In genomic region chrX:53481093-53481492, GRCh38 we compare ENCODE assay signal across 7 cellular contexts. TPM values are rescaled to one million over a fixed set of nuclear protein-coding genes. Genes with fewer than 3 reads are reported as not detected.
DNase-seq lines count a peak whose midpoint lies in the region; ATAC-seq, FAIRE-seq and TF ChIP-seq lines count a peak whose summit lies in the region.

No MANE protein-coding gene starts in this region.

- H3K4me1 Mint-ChIP-seq in Caco-2 (ENCODE audit: low read depth, unreplicated experiment): no peaks in the 10 kb centered on the region

- H3K36me3 Mint-ChIP-seq in Caco-2 (ENCODE audit: insufficient read depth, unreplicated experiment): no peaks in the 10 kb centered on the region

- H3K27me3 ChIP-seq in Caco-2 (replicated peaks; ENCODE audit: control insufficient read depth, insufficient read depth, low read length) (no peaks in the 10 kb centered on the region), SK-N-SH (ENCODE audit: insufficient read depth) (peaks cover 11% of the 10 kb centered on the region; the same call in 1 of the 2 replicates), foreskin keratinocyte (no peaks in the 10 kb centered on the region), gastrocnemius medialis (peaks cover 0 to 3% (median 0%) of the 10 kb centered on the region in 3 donors)

- H3K36me3 ChIP-seq in Caco-2 (ENCODE audit: control insufficient read depth, insufficient read depth, low read length) (no peaks in the 10 kb centered on the region), SK-N-SH (replicated peaks in 1 of 2; ENCODE audit: control insufficient read depth in 1 of 2, insufficient read depth in 2 of 2, low read length in 1 of 2) (no peaks in the 10 kb centered on the region), gastrocnemius medialis (no peaks in the 10 kb centered on the region)

- H3K9me2 ChIP-seq in SK-N-SH: no peaks in the 10 kb centered on the region

- no peak overlapping the region for H3K4me2 ChIP-seq in SK-N-SH

- TF ChIP-seq RAD21 in SK-N-SH (IDR thresholded peaks at IDR 0.05; ENCODE audit: low read length): no peak

- DNase-seq in Caco-2: peak; percentile 4 to 30
- DNase-seq in GM18507 (ENCODE audit: extremely low spot score, insufficient read length, low read depth): no peak
- DNase-seq in SK-N-SH: no peak
- DNase-seq in foreskin keratinocyte: peak in 1 of 2 donors; percentile 6
- no peak for DNase-seq in gastrocnemius medialis
- DNase-seq in mesenteric fat pad (ENCODE audit: low spot score): no peak
- no peak for DNase-seq in NCI-H1694 (lab: John Stamatoyannopoulos, UW)

- peak; percentile 50 for ATAC-seq in foreskin keratinocyte
- no peak for ATAC-seq in gastrocnemius medialis

- H3K4me3 ChIP-seq in Caco-2 (ENCODE audit: low read depth, low read length) (no peak overlapping the region), SK-N-SH (ENCODE audit: low read depth in 2 of 2, low read length in 1 of 2) (no peak overlapping the region), gastrocnemius medialis (no peak overlapping the region)

- no peak for TF ChIP-seq EP300 in SK-N-SH (IDR thresholded peaks at IDR 0.05; ENCODE audit: borderline replicate concordance in 1 of 2, low read depth in 1 of 2, low read length in 1 of 2)

- CTCF ChIA-PET in Caco-2 (lab: Charles Lee): interaction anchor here (0.6 to 1.7 kb wide), 3 partner anchors 166 to 1725 kb away, joined by 3 to 7 read pairs (median 5); no protein-coding TSS in a partner anchor
- CTCF ChIA-PET in SK-N-SH (lab: Yijun Ruan, JAX): interaction anchor here (0.6 to 8.1 kb wide), 24 partner anchors 9 to 285 kb away, joined by 3 to 180 read pairs (median 6); partner anchors contain the start of genes IQSEC2, RIBC1 and SMC1A

- peak; percentile 14 to 20 for TF ChIP-seq CTCF in Caco-2 (IDR thresholded peaks at IDR 0.05; ENCODE audit: insufficient read depth in 1 of 2, low read depth in 1 of 2, low read length in 1 of 2, severe bottlenecking in 1 of 2, unreplicated experiment in 1 of 2)
- peak; percentile 50 for TF ChIP-seq CTCF in SK-N-SH (IDR thresholded peaks at IDR 0.05)
- peak; percentile 56 for TF ChIP-seq CTCF in foreskin keratinocyte (conservative IDR thresholded peaks at IDR 0.05)
- TF ChIP-seq CTCF in gastrocnemius medialis (IDR thresholded peaks at IDR 0.05 in 4 of 5, conservative IDR thresholded peaks at IDR 0.05 in 1 of 5): peak in 1 of 5 experiments; percentile 17

- intact Hi-C loops in Caco-2 (cut with micrococcal nuclease; ENCODE audit: unreplicated experiment): loop anchor here (5.0 kb wide), 1 partner anchor 169 kb away; no protein-coding TSS in a partner anchor
- intact Hi-C loops in gastrocnemius medialis (cut with DNase I; ENCODE audit: low total_unique reads): no loop called here

- H3F3A ChIP-seq in SK-N-SH (replicated peaks; ENCODE audit: insufficient read depth): no peaks in the 10 kb centered on the region

- no peak overlapping the region for H3K4me3 Mint-ChIP-seq in Caco-2 (ENCODE audit: unreplicated experiment)

- no peaks in the 10 kb centered on the region for H3K9me3 Mint-ChIP-seq in Caco-2 (ENCODE audit: unreplicated experiment)

- no peak overlapping the region for H3K27ac ChIP-seq in SK-N-SH (ENCODE audit: low read depth in 2 of 2, low read length in 1 of 2)
- H3K27ac ChIP-seq in foreskin keratinocyte: no peak overlapping the region
- H3K27ac ChIP-seq in gastrocnemius medialis: no peak overlapping the region

- no peaks in the 10 kb centered on the region for H3K79me2 ChIP-seq in SK-N-SH (ENCODE audit: insufficient read depth)

- H3K27ac Mint-ChIP-seq in Caco-2 (ENCODE audit: unreplicated experiment): no peak overlapping the region

- 36% methylated on average over 4 of the region's 5 CpGs for WGBS in SK-N-SH (ENCODE audit: low lambda C conversion rate)

- POLR2A ChIA-PET in Caco-2 (lab: Charles Lee): no interaction called here
- POLR2A ChIA-PET in SK-N-SH (lab: Yijun Ruan, JAX): no interaction called here

- no peaks in the 10 kb centered on the region for H3K27me3 Mint-ChIP-seq in Caco-2 (ENCODE audit: insufficient read depth, unreplicated experiment)

- H2AFZ ChIP-seq in SK-N-SH (ENCODE audit: low read depth): no peak overlapping the region

- in situ Hi-C loops in gastrocnemius medialis (cut with MboI; ENCODE audit: low sequenced_read_pairs in 4 of 4): no loop called here

- peak; percentile 62 for FAIRE-seq in GM18507 (lab: Jason Lieb, UNC)

- no TSS peak for BruUV-seq in Caco-2 (replicated peaks; lab: Mats Ljungman, UMichigan)

- TF ChIP-seq POLR2A in gastrocnemius medialis (IDR thresholded peaks at IDR 0.05): no peak

- H3K9me3 ChIP-seq in Caco-2 (no peaks in the 10 kb centered on the region), SK-N-SH (no peaks in the 10 kb centered on the region), gastrocnemius medialis (no peaks in the 10 kb centered on the region)

- H3K4me1 ChIP-seq in Caco-2 (no peaks in the 10 kb centered on the region), SK-N-SH (ENCODE audit: control insufficient read depth in 1 of 2, insufficient read depth in 2 of 2, low read depth in 1 of 2, low read length in 1 of 2) (no peaks in the 10 kb centered on the region; a peak in 1 of 4 replicates), foreskin keratinocyte (peaks cover 6% of the 10 kb centered on the region), gastrocnemius medialis (no peaks in the 10 kb centered on the region)

- no peaks in the 10 kb centered on the region for H4K20me1 ChIP-seq in SK-N-SH (ENCODE audit: insufficient read depth)

- H3K9ac ChIP-seq in SK-N-SH: no peak overlapping the region

TF ChIP-seq in SK-N-SH, 30 proteins besides CTCF, POLR2A, EP300 and RAD21:
- TF ChIP-seq FOXJ3 (CRISPR knock-in tag; IDR thresholded peaks at IDR 0.05): no peak
- TF ChIP-seq MEF2A (IDR thresholded peaks at IDR 0.05; ENCODE audit: borderline replicate concordance, low read depth): no peak
- no peak for TF ChIP-seq TAF1 (IDR thresholded peaks at IDR 0.05; ENCODE audit: borderline replicate concordance, low read depth, low read length)
- TF ChIP-seq NRF1 (IDR thresholded peaks at IDR 0.05; ENCODE audit: low read depth, low read length): no peak
- TF ChIP-seq JUND (IDR thresholded peaks at IDR 0.05): no peak
- no peak for TF ChIP-seq USF2 (IDR thresholded peaks at IDR 0.05; ENCODE audit: borderline replicate concordance, low read depth, low read length)
- TF ChIP-seq RFX5 (IDR thresholded peaks at IDR 0.05; ENCODE audit: low read length): no peak
- TF ChIP-seq GATA2 (CRISPR knock-in tag; IDR thresholded peaks at IDR 0.05): no peak
- TF ChIP-seq CHD2 (IDR thresholded peaks at IDR 0.05; ENCODE audit: low read length, partially characterized antibody): no peak
- TF ChIP-seq TCF12 (IDR thresholded peaks at IDR 0.05): no peak
- TF ChIP-seq USF1 (IDR thresholded peaks at IDR 0.05; ENCODE audit: borderline replicate concordance, low read depth): no peak
- TF ChIP-seq FOXM1 (IDR thresholded peaks at IDR 0.05; ENCODE audit: low read depth): no peak
- no peak for TF ChIP-seq NFIC (IDR thresholded peaks at IDR 0.05; ENCODE audit: borderline replicate concordance)
- TF ChIP-seq, protein P1, sequence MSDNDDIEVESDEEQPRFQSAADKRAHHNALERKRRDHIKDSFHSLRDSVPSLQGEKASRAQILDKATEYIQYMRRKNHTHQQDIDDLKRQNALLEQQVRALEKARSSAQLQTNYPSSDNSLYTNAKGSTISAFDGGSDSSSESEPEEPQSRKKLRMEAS (IDR thresholded peaks at IDR 0.05; ENCODE audit: low read depth): no peak
- TF ChIP-seq RXRA (IDR thresholded peaks at IDR 0.05; ENCODE audit: borderline replicate concordance, low read depth): no peak
- TF ChIP-seq EZH2phosphoT487 (IDR thresholded peaks at IDR 0.05; ENCODE audit: borderline replicate concordance, low read depth): no peak

RNA-seq across cellular contexts. Expression of gene HSD17B10, which starts 46.9 kb away (rescaled TPM):
- total RNA-seq in Caco-2 (2022) (129 and 137 TPM in 2 replicates), foreskin keratinocyte (111 and 113 TPM in 2 replicates), gastrocnemius medialis (100 to 1,000 TPM in 1 of 4 donors, 10 to 100 TPM in 3; 62.2 to 106 (median 75.3) TPM), mesenteric fat pad (77.7 TPM)
- polyA plus RNA-seq in SK-N-SH (2012; rRNA removed) (157 and 188 TPM in 2 replicates), foreskin keratinocyte (161 and 172 TPM in 2 replicates)
- 106 and 147 TPM in 2 replicates for polyA plus RNA-seq in SK-N-SH (2012; cell fraction: cytosol; rRNA removed)
- 97.2 and 133 TPM in 2 replicates for polyA plus RNA-seq in SK-N-SH (2012; cell fraction: nucleus; rRNA removed)

RNA-seq across cellular contexts. Expression of gene RIBC1, which starts 58.4 kb away (rescaled TPM):
- total RNA-seq in Caco-2 (2022): 0.88 and 0.95 TPM in 2 replicates
- 0.33 and 0.45 TPM in 2 replicates for polyA plus RNA-seq in SK-N-SH (2012; rRNA removed)
- 0.54 and 0.67 TPM in 2 replicates for polyA plus RNA-seq in SK-N-SH (2012; cell fraction: cytosol; rRNA removed)
- 0.69 and 1.4 TPM in 2 replicates for polyA plus RNA-seq in SK-N-SH (2012; cell fraction: nucleus; rRNA removed)
- total RNA-seq in foreskin keratinocyte: 0.35 and 0.58 TPM in 2 replicates
- 0.56 and 0.61 TPM in 2 replicates for polyA plus RNA-seq in foreskin keratinocyte
- 1 to 10 TPM in 1 of 4 donors, under 1 TPM in 1, not detected in 2; 0.52 to 1.1 TPM for total RNA-seq in gastrocnemius medialis
- 0.22 TPM for total RNA-seq in mesenteric fat pad

RNA-seq across cellular contexts. Expression of gene SMC1A, which starts 58.6 kb away (rescaled TPM):
- total RNA-seq in Caco-2 (2022) (92.4 and 102 TPM in 2 replicates), foreskin keratinocyte (53.8 and 69.8 TPM in 2 replicates), gastrocnemius medialis (10 to 100 TPM; 12.9 to 23.5 (median 17.1) TPM), mesenteric fat pad (50.6 TPM)
- polyA plus RNA-seq in SK-N-SH (2012; rRNA removed) (34.6 and 34.9 TPM in 2 replicates), foreskin keratinocyte (8.5 and 11.4 TPM in 2 replicates)
- 33.3 and 36.4 TPM in 2 replicates for polyA plus RNA-seq in SK-N-SH (2012; cell fraction: cytosol; rRNA removed)
- polyA plus RNA-seq in SK-N-SH (2012; cell fraction: nucleus; rRNA removed): 36.0 and 47.8 TPM in 2 replicates

Comparison
In these comparisons a context has a peak if more than half of its experiments do, and no peak if none do; other contexts are left out.
1. DNase-seq: peak in Caco-2 (2 of 2); none in GM18507 (single experiment), SK-N-SH (single experiment), gastrocnemius medialis (0 of 2), mesenteric fat pad (single experiment) and NCI-H1694 (single experiment).